21 cellular contexts compared by ENCODE assay signal in genomic region chr1:15558516-15558915, GRCh38. TPM values are rescaled to one million over a fixed set of nuclear protein-coding genes. Genes with fewer than 3 reads are reported as not detected.
DNase-seq lines count a peak whose midpoint lies in the region; ATAC-seq, FAIRE-seq and TF ChIP-seq lines count a peak whose summit lies in the region.
"Had no signal": no experiment of that assay in that cellular context is flagged by ENCODE, and none has a peak within 500 bp of the region (broad histone marks: within the 10 kb centered on the region; RNA-seq: fewer than 3 reads in every experiment).

No MANE protein-coding gene starts in this region.

- H3K4me3 ChIP-seq in PC-3 (ENCODE audit: low read length) (peak overlapping the region; percentile 53; the same call in 1 of the 2 replicates), kidney (ENCODE audit: low read length in 2 of 2) (no peak overlapping the region), transverse colon (no peak overlapping the region)
- H3K4me3 ChIP-seq: GM12878 had no signal

- in situ Hi-C loops in transverse colon (cut with MboI; ENCODE audit: low pct_ligation_motif_present in 1 of 4, low pct_unique_long_range_greater_than_20kb in 1 of 4, low sequenced_read_pairs in 3 of 4): no loop called here

- 81% methylated on average over 3 to 4 of the region's 4 CpGs for WGBS in transverse colon (ENCODE audit: low coverage in 1 of 2), 2 donors

- peak overlapping the region; percentile 81; the same call in 1 of the 2 replicates for H2AFZ ChIP-seq in PC-3 (ENCODE audit: low read length)

- H3K4me2 ChIP-seq in PC-3 (ENCODE audit: low read length): peak overlapping the region; percentile 81

- no TSS peak for BruUV-seq in PC-3 (replicated peaks; lab: Mats Ljungman, UMichigan)

- DNase-seq in PC-3 (no peak), kidney (no peak), transverse colon (no peak), kidney glomerular epithelial cell (lab: John Stamatoyannopoulos, UW) (no peak)
- DNase-seq: CD4-positive, alpha-beta T cell; COR-L47; DND-41; Karpas-422; MV-4-11; NCI-H1105 treated with DMSO at 0.1 percent for 48 hours; NCI-H2029 treated with DMSO at 0.1 percent for 48 hours; NCI-H345; NCI-H524; NCI-H82; SHP77 had no signal

- H3K27ac ChIP-seq in PC-3 (ENCODE audit: low read length) (peak overlapping the region; percentile 96), VCaP (peak overlapping the region; percentile 99), kidney (ENCODE audit: low read depth in 2 of 2, low read length in 2 of 2) (peak overlapping the region; percentile 59 to 79), transverse colon (peak overlapping the region; percentile 73 to 77 (median 74))

- CTCF ChIA-PET in PC-3 (lab: Charles Lee): no interaction called here

- H3K36me3 ChIP-seq in PC-3 (ENCODE audit: low read depth, low read length): peaks cover 15% of the 10 kb centered on the region; the same call in 1 of the 2 replicates
- peaks cover 11 to 13% of the 10 kb centered on the region in 2 donors for H3K36me3 ChIP-seq in kidney (ENCODE audit: control insufficient read depth in 1 of 2, insufficient read depth in 2 of 2, low read length in 2 of 2)
- H3K36me3 ChIP-seq in transverse colon: peaks cover 0 to 24% (median 10%) of the 10 kb centered on the region in 4 donors

- TF ChIP-seq EP300 in transverse colon (IDR thresholded peaks at IDR 0.05; ENCODE audit: low read depth): no peak

- H3K27me3 ChIP-seq in PC-3 (ENCODE audit: low read length) (no peaks in the 10 kb centered on the region), transverse colon (no peaks in the 10 kb centered on the region)

- TF ChIP-seq CTCF in PC-3 (conservative IDR thresholded peaks at IDR 0.05; ENCODE audit: low read depth, low read length) (no peak), VCaP (conservative IDR thresholded peaks at IDR 0.05) (no peak), kidney (IDR thresholded peaks at IDR 0.05; ENCODE audit: borderline replicate concordance, extremely low read depth, insufficient read depth) (no peak), transverse colon (IDR thresholded peaks at IDR 0.05) (no peak)

- TF ChIP-seq POLR2A in transverse colon (IDR thresholded peaks at IDR 0.05): no peak

- H3K4me1 ChIP-seq in PC-3 (ENCODE audit: insufficient read depth, low read length): peaks cover 21% of the 10 kb centered on the region
- peaks cover 0 to 2% of the 10 kb centered on the region in 2 donors for H3K4me1 ChIP-seq in kidney (ENCODE audit: control insufficient read depth in 1 of 2, insufficient read depth in 1 of 2, low read depth in 1 of 2, low read length in 2 of 2)
- peaks cover 0 to 24% (median 12%) of the 10 kb centered on the region in 4 donors for H3K4me1 ChIP-seq in transverse colon

- intact Hi-C loops in PC-3 (cut with micrococcal nuclease) (no loop called here), kidney (cut with DNase I) (no loop called here), transverse colon (cut with DNase I; ENCODE audit: low total_unique reads) (no loop called here)

- POLR2A ChIA-PET in PC-3 (lab: Charles Lee; ENCODE audit: unreplicated experiment): no interaction called here

- FAIRE-seq in kidney (lab: Jason Lieb, UNC): no peak
- FAIRE-seq: GM12878, H1 had no signal

- no peaks in the 10 kb centered on the region for H3K9me2 ChIP-seq in PC-3 (replicated peaks; ENCODE audit: low read length)

- H3K9me3 ChIP-seq in PC-3 (ENCODE audit: low read length) (no peaks in the 10 kb centered on the region), kidney (ENCODE audit: control insufficient read depth in 1 of 2, low read length in 2 of 2) (no peaks in the 10 kb centered on the region), transverse colon (no peaks in the 10 kb centered on the region)

- no peak for ATAC-seq in PC-3
- ATAC-seq in GM18858 (IDR thresholded peaks at IDR 0.05; ENCODE audit: unreplicated experiment): no peak
- ATAC-seq in HG02970 (IDR thresholded peaks at IDR 0.05; ENCODE audit: low FRiP score, unreplicated experiment): no peak
- ATAC-seq: GM12878, HCT116 had no signal

- peak overlapping the region; percentile 52 for H3K9ac ChIP-seq in PC-3 (ENCODE audit: low read length)
- H3K9ac ChIP-seq in kidney (ENCODE audit: low read length in 2 of 2): no peak overlapping the region

- H3K79me2 ChIP-seq in PC-3 (ENCODE audit: low read length): no peaks in the 10 kb centered on the region

- H4K20me1 ChIP-seq in PC-3 (ENCODE audit: low read length): no peaks in the 10 kb centered on the region

- H3F3A ChIP-seq in PC-3 (ENCODE audit: low read length, unreplicated experiment): no peaks in the 10 kb centered on the region

RNA-seq across cellular contexts. Expression of gene AGMAT, which starts 26.3 kb away (rescaled TPM):
- total RNA-seq in PC-3 (2014; rRNA removed) (8.2 and 9.4 TPM in 2 replicates), kidney (6.2 TPM), transverse colon (10 to 100 TPM in 2 of 4 donors, 1 to 10 TPM in 2; 6.7 to 24.1 (median 13.7) TPM)
- 119 TPM for polyA plus RNA-seq in kidney (ENCODE audit: insufficient read depth, low read depth, low replicate concordance)

RNA-seq across cellular contexts. Expression of gene DNAJC16, which starts 31.9 kb away (rescaled TPM):
- total RNA-seq in PC-3 (2014; rRNA removed) (9.2 and 11.7 TPM in 2 replicates), kidney (30.1 TPM), transverse colon (10 to 100 TPM in 3 of 4 donors, 1 to 10 TPM in 1; 7.8 to 30.3 (median 19.7) TPM)
- 7.6 TPM for polyA plus RNA-seq in kidney (ENCODE audit: insufficient read depth, low read depth, low replicate concordance)

RNA-seq across cellular contexts. Expression of gene CASP9, which starts 34.5 kb away (rescaled TPM):
- 8.0 and 14.0 TPM in 2 replicates for total RNA-seq in PC-3 (2014; rRNA removed)
- total RNA-seq in kidney: 20.1 TPM
- polyA plus RNA-seq in kidney (ENCODE audit: insufficient read depth, low read depth, low replicate concordance): 18.2 TPM
- total RNA-seq in transverse colon: 100 to 1,000 TPM in 1 of 4 donors, 10 to 100 TPM in 3; 19.1 to 151 (median 25.2) TPM

RNA-seq across cellular contexts. Expression of gene DDI2, which starts 58.7 kb away (rescaled TPM):
- total RNA-seq in PC-3 (2014; rRNA removed) (15.0 and 22.0 TPM in 2 replicates), kidney (28.3 TPM), transverse colon (10 to 100 TPM; 28.1 to 95.4 (median 42.9) TPM)
- 4.0 TPM for polyA plus RNA-seq in kidney (ENCODE audit: insufficient read depth, low read depth, low replicate concordance)
